9 cellular contexts compared by ENCODE assay signal in the genomic region with DNA sequence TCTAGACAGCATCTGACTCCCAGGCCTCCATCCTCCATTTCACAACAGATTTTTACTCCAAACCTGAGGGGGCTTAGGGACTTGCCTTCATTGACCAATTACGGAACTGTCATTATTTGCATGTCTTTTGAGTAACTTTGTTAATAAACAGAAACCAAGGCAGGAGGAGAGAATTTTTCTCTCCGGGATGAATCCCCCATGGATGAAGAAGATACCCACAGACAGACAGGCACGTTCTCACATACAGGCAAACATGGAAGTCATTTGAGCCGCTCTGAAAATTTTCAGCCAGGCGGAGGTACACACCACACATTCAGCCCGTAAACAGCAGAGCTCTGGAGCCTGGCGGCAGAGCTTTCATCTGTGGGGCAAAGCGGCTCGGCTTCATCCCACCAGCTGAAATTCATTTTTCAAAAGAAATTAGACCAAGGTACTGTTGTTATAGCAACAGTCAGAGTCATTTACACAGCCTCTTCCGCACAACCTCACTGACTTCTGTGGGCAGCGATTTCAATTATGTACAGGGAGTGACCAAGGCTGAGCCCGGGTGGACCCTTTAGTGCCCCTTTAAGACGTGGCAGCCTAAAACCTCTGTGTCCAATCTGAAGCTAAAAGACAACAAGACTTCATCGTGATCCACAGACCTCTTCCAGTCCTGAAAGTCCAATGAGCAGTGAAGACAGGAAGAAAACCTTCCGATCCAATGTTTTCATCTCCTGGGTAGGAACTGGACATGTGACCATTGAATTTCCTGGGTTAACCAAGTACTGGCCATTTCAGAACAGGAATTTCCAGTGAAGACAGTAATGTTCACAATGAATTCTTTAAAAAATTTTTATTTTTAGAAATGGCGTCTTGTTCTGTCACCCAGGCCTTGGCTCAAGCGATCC.
DNase-seq lines count a peak whose midpoint lies in the region; ATAC-seq and TF ChIP-seq lines count a peak whose summit lies in the region.
"Had no signal": no experiment of that assay in that cellular context is flagged by ENCODE, and none has a peak within 500 bp of the region (broad histone marks: within the 10 kb centered on the region; RNA-seq: fewer than 3 reads in every experiment).

No MANE protein-coding gene starts in this region.

- no peaks in the 10 kb centered on the region for H3K27me3 ChIP-seq in CD4-positive, CD25-positive, alpha-beta regulatory T cell (ENCODE audit: control insufficient read depth, insufficient read depth, low read length)
- no peaks in the 10 kb centered on the region for H3K27me3 ChIP-seq in gastroesophageal sphincter

- BruUV-seq in Calu3 (replicated peaks; lab: Mats Ljungman, UMichigan): no TSS peak

- H3K27ac ChIP-seq in CD4-positive, CD25-positive, alpha-beta regulatory T cell (ENCODE audit: insufficient read depth, low read length, poor library complexity, severe bottlenecking): no peak overlapping the region
- H3K27ac ChIP-seq in gastroesophageal sphincter: peak overlapping the region in 3 of 4 donors; percentile 23 to 54 (median 35)

- no peak for TF ChIP-seq POLR2A in gastroesophageal sphincter (IDR thresholded peaks at IDR 0.05)

- no peak for DNase-seq in CD4-positive, CD25-positive, alpha-beta regulatory T cell
- DNase-seq in RPMI7951 (ENCODE audit: low read depth): peak; percentile 42
- no peak for DNase-seq in retinal pigment epithelial cell (ENCODE audit: low read depth)
- no peak for DNase-seq in cerebellar cortex (ENCODE audit: low spot score)
- no peak for DNase-seq in activated T-helper 2 cell treated with anti-CD3 and anti-CD28 coated beads, Interferon-gamma antibody, Interleukin-2, Interleukin-4, amounts not matched to agents 10 μg/mL and 5 μg/mL and 100 μg/mL, durations not matched to agents 14 hours and 24 hours and 36 hours (ENCODE audit: low spot score)
- DNase-seq in islet precursor cell: no peak
- DNase-seq in Calu3: no peak
- DNase-seq: naive thymus-derived CD8-positive, alpha-beta T cell had no signal

- no peaks in the 10 kb centered on the region for H3K36me3 ChIP-seq in CD4-positive, CD25-positive, alpha-beta regulatory T cell (ENCODE audit: control insufficient read depth, insufficient read depth, low read length)
- H3K36me3 ChIP-seq in gastroesophageal sphincter: no peaks in the 10 kb centered on the region

- no peak for ATAC-seq in CD4-positive, CD25-positive, alpha-beta regulatory T cell (ENCODE audit: low read depth in 2 of 2)
- ATAC-seq in gastroesophageal sphincter: peak; percentile 43
- ATAC-seq: naive thymus-derived CD8-positive, alpha-beta T cell had no signal

- no peaks in the 10 kb centered on the region for H3K4me1 ChIP-seq in CD4-positive, CD25-positive, alpha-beta regulatory T cell (ENCODE audit: control insufficient read depth, insufficient read depth, low read length, poor library complexity, severe bottlenecking)
- peaks cover 0 to 41% (median 3%) of the 10 kb centered on the region in 3 donors for H3K4me1 ChIP-seq in gastroesophageal sphincter

- 35 to 72% methylated on average over 13 to 16 of the region's 17 CpGs for WGBS in gastroesophageal sphincter (ENCODE audit: low coverage in 1 of 2), 2 donors

- TF ChIP-seq EP300 in gastroesophageal sphincter (IDR thresholded peaks at IDR 0.05): no peak

- CTCF ChIA-PET in Calu3 (lab: Charles Lee): no interaction called here

- peaks cover 0 to 8% (median 1%) of the 10 kb centered on the region in 4 donors for H3K4me1 Mint-ChIP-seq in CD4-positive, CD25-positive, alpha-beta regulatory T cell
- peaks cover 13% of the 10 kb centered on the region for H3K4me1 Mint-ChIP-seq in activated T-helper 2 cell treated with anti-CD3 and anti-CD28 coated beads, Interferon-gamma antibody, Interleukin-2, Interleukin-4, amounts not matched to agents 10 μg/mL and 5 μg/mL and 100 μg/mL, durations not matched to agents 14 hours and 24 hours and 36 hours (ENCODE audit: low read depth)
- H3K4me1 Mint-ChIP-seq in Calu3 (ENCODE audit: low read depth, unreplicated experiment): no peaks in the 10 kb centered on the region

- no peak for TF ChIP-seq CTCF in gastroesophageal sphincter (IDR thresholded peaks at IDR 0.05)
- no peak for TF ChIP-seq CTCF in retinal pigment epithelial cell (conservative IDR thresholded peaks at IDR 0.05; ENCODE audit: low read depth, low read length)
- TF ChIP-seq CTCF in Calu3 (IDR thresholded peaks at IDR 0.05; ENCODE audit: unreplicated experiment): no peak

- peaks cover 4% of the 10 kb centered on the region for H3K27me3 Mint-ChIP-seq in CD4-positive, CD25-positive, alpha-beta regulatory T cell
- H3K27me3 Mint-ChIP-seq in activated T-helper 2 cell treated with anti-CD3 and anti-CD28 coated beads, Interferon-gamma antibody, Interleukin-2, Interleukin-4, amounts not matched to agents 10 μg/mL and 5 μg/mL and 100 μg/mL, durations not matched to agents 14 hours and 24 hours and 36 hours (ENCODE audit: low read depth): peaks cover 6% of the 10 kb centered on the region
- no peaks in the 10 kb centered on the region for H3K27me3 Mint-ChIP-seq in Calu3 (ENCODE audit: unreplicated experiment)

- no peak overlapping the region for H3K4me3 Mint-ChIP-seq in CD4-positive, CD25-positive, alpha-beta regulatory T cell
- H3K4me3 Mint-ChIP-seq in activated T-helper 2 cell treated with anti-CD3 and anti-CD28 coated beads, Interferon-gamma antibody, Interleukin-2, Interleukin-4, amounts not matched to agents 10 μg/mL and 5 μg/mL and 100 μg/mL, durations not matched to agents 14 hours and 24 hours and 36 hours (ENCODE audit: low read depth): no peak overlapping the region
- H3K4me3 Mint-ChIP-seq in Calu3 (ENCODE audit: low read depth, unreplicated experiment): no peak overlapping the region
- H3K4me3 Mint-ChIP-seq: naive thymus-derived CD8-positive, alpha-beta T cell had no signal

- intact Hi-C loops in activated T-helper 2 cell treated with anti-CD3 and anti-CD28 coated beads, Interferon-gamma antibody, Interleukin-2, Interleukin-4, amounts not matched to agents 10 μg/mL and 5 μg/mL and 100 μg/mL, durations not matched to agents 14 hours and 24 hours and 36 hours (cut with micrococcal nuclease): no loop called here
- intact Hi-C loops in Calu3 (cut with micrococcal nuclease; ENCODE audit: unreplicated experiment): no loop called here

- no peak overlapping the region for H3K4me3 ChIP-seq in CD4-positive, CD25-positive, alpha-beta regulatory T cell (ENCODE audit: low read depth, low read length)
- peak overlapping the region; percentile 43 to 44 for H3K4me3 ChIP-seq in gastroesophageal sphincter
- H3K4me3 ChIP-seq in retinal pigment epithelial cell (ENCODE audit: low read length): peak overlapping the region; percentile 36

- H3K9me3 ChIP-seq in CD4-positive, CD25-positive, alpha-beta regulatory T cell (ENCODE audit: control insufficient read depth in 2 of 2, low read length in 2 of 2): no peaks in the 10 kb centered on the region
- no peaks in the 10 kb centered on the region for H3K9me3 ChIP-seq in gastroesophageal sphincter

- H3K27ac Mint-ChIP-seq in CD4-positive, CD25-positive, alpha-beta regulatory T cell: peak overlapping the region in 2 of 3 donors; percentile 22 to 48
- no peak overlapping the region for H3K27ac Mint-ChIP-seq in activated T-helper 2 cell treated with anti-CD3 and anti-CD28 coated beads, Interferon-gamma antibody, Interleukin-2, Interleukin-4, amounts not matched to agents 10 μg/mL and 5 μg/mL and 100 μg/mL, durations not matched to agents 14 hours and 24 hours and 36 hours
- no peak overlapping the region for H3K27ac Mint-ChIP-seq in Calu3 (ENCODE audit: unreplicated experiment)
- H3K27ac Mint-ChIP-seq: naive thymus-derived CD8-positive, alpha-beta T cell had no signal

- H3K36me3 Mint-ChIP-seq in CD4-positive, CD25-positive, alpha-beta regulatory T cell: no peaks in the 10 kb centered on the region
- no peaks in the 10 kb centered on the region for H3K36me3 Mint-ChIP-seq in activated T-helper 2 cell treated with anti-CD3 and anti-CD28 coated beads, Interferon-gamma antibody, Interleukin-2, Interleukin-4, amounts not matched to agents 10 μg/mL and 5 μg/mL and 100 μg/mL, durations not matched to agents 14 hours and 24 hours and 36 hours (ENCODE audit: low read depth)
- no peaks in the 10 kb centered on the region for H3K36me3 Mint-ChIP-seq in Calu3 (ENCODE audit: insufficient read depth, unreplicated experiment)

- no peaks in the 10 kb centered on the region for H3K9me3 Mint-ChIP-seq in CD4-positive, CD25-positive, alpha-beta regulatory T cell
- H3K9me3 Mint-ChIP-seq in activated T-helper 2 cell treated with anti-CD3 and anti-CD28 coated beads, Interferon-gamma antibody, Interleukin-2, Interleukin-4, amounts not matched to agents 10 μg/mL and 5 μg/mL and 100 μg/mL, durations not matched to agents 14 hours and 24 hours and 36 hours: peaks cover 3% of the 10 kb centered on the region
- no peaks in the 10 kb centered on the region for H3K9me3 Mint-ChIP-seq in Calu3 (ENCODE audit: low read depth, unreplicated experiment)

Comparison
In these comparisons a context has a peak if more than half of its experiments do, and no peak if none do; other contexts are left out.
1. H3K27ac Mint-ChIP-seq: peak in CD4-positive, CD25-positive, alpha-beta regulatory T cell (2 of 3); none in activated T-helper 2 cell treated with anti-CD3 and anti-CD28 coated beads, Interferon-gamma antibody, Interleukin-2, Interleukin-4, amounts not matched to agents 10 μg/mL and 5 μg/mL and 100 μg/mL, durations not matched to agents 14 hours and 24 hours and 36 hours (single experiment) and Calu3 (single experiment).